In the genomic region with DNA sequence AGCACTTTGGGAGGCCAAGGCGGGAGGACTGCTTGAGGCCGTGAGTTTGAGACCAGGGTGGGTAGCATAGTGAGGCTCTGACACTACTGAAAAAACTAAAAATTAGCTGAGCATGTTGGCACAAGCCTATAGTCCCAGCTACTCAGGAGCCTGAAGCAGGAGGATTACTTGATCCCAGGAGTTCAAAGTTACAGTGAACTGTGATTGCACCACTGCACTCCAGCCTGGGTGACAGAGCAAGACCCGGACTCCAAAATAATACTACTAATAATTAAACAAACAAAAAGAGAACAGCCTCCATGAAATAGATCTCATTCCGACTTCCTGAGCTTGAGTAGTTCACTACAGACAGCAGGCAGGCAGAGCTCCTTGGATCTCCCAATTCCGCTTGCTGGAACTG, we compare ENCODE assay signal across 16 cellular contexts. TPM values are rescaled to one million over a fixed set of nuclear protein-coding genes. Genes with fewer than 3 reads are reported as not detected.
A peak's percentile ranks its signal among the peaks of the same experiment; 100 is the strongest.
DNase-seq lines count a peak whose midpoint lies in the region; ATAC-seq and TF ChIP-seq lines count a peak whose summit lies in the region.
"Had no signal": no experiment of that assay in that cellular context is flagged by ENCODE, and none has a peak within 500 bp of the region (broad histone marks: within the 10 kb centered on the region; RNA-seq: fewer than 3 reads in every experiment).

No MANE protein-coding gene starts in this region.

- peaks cover 8% of the 10 kb centered on the region for H3K4me1 ChIP-seq in A673 (ENCODE audit: insufficient read depth, low read length, poor library complexity, severe bottlenecking)
- peaks cover 15% of the 10 kb centered on the region for H3K4me1 ChIP-seq in Loucy (ENCODE audit: insufficient read depth, low read length, poor library complexity, severe bottlenecking)
- H3K4me1 ChIP-seq in endodermal cell (ENCODE audit: control insufficient read depth, insufficient read depth, low read length) = no peaks in the 10 kb centered on the region
- no peaks in the 10 kb centered on the region for H3K4me1 ChIP-seq in neural progenitor cell

- H2AFZ ChIP-seq in Loucy (ENCODE audit: low read length) = peak overlapping the region; percentile 83
- H2AFZ ChIP-seq in neural progenitor cell (replicated peaks) = peak overlapping the region; percentile 27

- BruUV-seq in A673 (replicated peaks; lab: Mats Ljungman, UMichigan) = no TSS peak

- H3K4me1 Mint-ChIP-seq in endodermal cell (peaks cover 2% of the 10 kb centered on the region), neural progenitor cell (peaks cover 6% of the 10 kb centered on the region)
- H3K4me1 Mint-ChIP-seq in activated naive CD8-positive, alpha-beta T cell treated with anti-CD3 and anti-CD28 coated beads for 36 hours = peaks cover 4% of the 10 kb centered on the region

- no peak for TF ChIP-seq CTCF in A673 (conservative IDR thresholded peaks at IDR 0.05; ENCODE audit: low read depth, low read length)
- TF ChIP-seq CTCF in Loucy (conservative IDR thresholded peaks at IDR 0.05; ENCODE audit: low read length) = no peak
- TF ChIP-seq CTCF in endodermal cell (conservative IDR thresholded peaks at IDR 0.05) = no peak
- no peak for TF ChIP-seq CTCF in neural progenitor cell (IDR thresholded peaks at IDR 0.05)

- no peaks in the 10 kb centered on the region for H3K9me2 ChIP-seq in Loucy (replicated peaks; ENCODE audit: low read depth, low read length)

- H3K4me3 ChIP-seq in A673 (ENCODE audit: low read depth, low read length, poor library complexity, severe bottlenecking) (no peak overlapping the region), Loucy (ENCODE audit: low read length, poor library complexity, severe bottlenecking) (no peak overlapping the region), endodermal cell (ENCODE audit: low read length) (no peak overlapping the region), neural progenitor cell (no peak overlapping the region)
- H3K4me3 ChIP-seq: GM12878, GM23248 had no signal

- DNase-seq in A673 (ENCODE audit: low spot score) (no peak), endodermal cell (no peak), neural progenitor cell (ENCODE audit: low spot score) (no peak), nucleus accumbens (lab: John Stamatoyannopoulos, UW) (no peak)
- DNase-seq in activated naive CD8-positive, alpha-beta T cell treated with anti-CD3 and anti-CD28 coated beads for 36 hours = no peak
- DNase-seq: 8988T, C1 segment of cervical spinal cord, DMS79, H7, HFFc6 had no signal

- H3K4me3 Mint-ChIP-seq in endodermal cell (no peak overlapping the region), neural progenitor cell (no peak overlapping the region)
- H3K4me3 Mint-ChIP-seq in activated naive CD8-positive, alpha-beta T cell treated with anti-CD3 and anti-CD28 coated beads for 36 hours = no peak overlapping the region
- H3K4me3 Mint-ChIP-seq: HFFc6 had no signal

- CTCF ChIA-PET in A673 (lab: Charles Lee) = interaction anchor here (0.7 kb wide), 1 partner anchor 22 kb away, joined by 7 read pairs; no protein-coding TSS in a partner anchor

- H3K27ac Mint-ChIP-seq in endodermal cell (peak overlapping the region; percentile 8), neural progenitor cell (no peak overlapping the region)
- no peak overlapping the region for H3K27ac Mint-ChIP-seq in activated naive CD8-positive, alpha-beta T cell treated with anti-CD3 and anti-CD28 coated beads for 36 hours
- H3K27ac Mint-ChIP-seq: B cell, HFFc6 had no signal

- H3K79me2 ChIP-seq in Loucy (ENCODE audit: insufficient read depth, low read length) = peaks cover 23% of the 10 kb centered on the region
- H3K79me2 ChIP-seq in neural progenitor cell (ENCODE audit: low read depth) = peaks cover 22% of the 10 kb centered on the region

- H3F3A ChIP-seq in Loucy (ENCODE audit: low read depth) (0 out of 2 replicates have a peak, but pooled peaks cover 4% of the 10 kb centered on the region), neural progenitor cell (ENCODE audit: low read depth) (peaks cover 7% of the 10 kb centered on the region)

- H3K4me2 ChIP-seq in Loucy (ENCODE audit: low read depth, low read length, poor library complexity, severe bottlenecking) = no peak overlapping the region
- H3K4me2 ChIP-seq in neural progenitor cell = no peak overlapping the region

- no peaks in the 10 kb centered on the region for H3K27me3 ChIP-seq in A673 (replicated peaks; ENCODE audit: insufficient read depth, low read depth, low read length, poor library complexity)
- peaks cover 5% of the 10 kb centered on the region for H3K27me3 ChIP-seq in Loucy (ENCODE audit: insufficient read depth, low read length, poor library complexity, severe bottlenecking)
- H3K27me3 ChIP-seq in endodermal cell (ENCODE audit: control insufficient read depth, insufficient read depth, low read length, poor library complexity, severe bottlenecking) = no peaks in the 10 kb centered on the region
- H3K27me3 ChIP-seq in neural progenitor cell = no peaks in the 10 kb centered on the region

- H3K27me3 Mint-ChIP-seq in endodermal cell (ENCODE audit: insufficient read depth) (no peaks in the 10 kb centered on the region), neural progenitor cell (ENCODE audit: insufficient read depth, low read depth) (peaks cover 6% of the 10 kb centered on the region)
- peaks cover 3% of the 10 kb centered on the region for H3K27me3 Mint-ChIP-seq in activated naive CD8-positive, alpha-beta T cell treated with anti-CD3 and anti-CD28 coated beads for 36 hours
- H3K27me3 Mint-ChIP-seq: IgD-negative memory B cell had no signal

- no peaks in the 10 kb centered on the region for H3K9me3 ChIP-seq in A673 (ENCODE audit: low read depth, low read length, poor library complexity, severe bottlenecking)
- no peaks in the 10 kb centered on the region for H3K9me3 ChIP-seq in Loucy (ENCODE audit: insufficient read depth, low read depth, low read length)
- no peaks in the 10 kb centered on the region for H3K9me3 ChIP-seq in endodermal cell (ENCODE audit: control insufficient read depth, low read length)
- H3K9me3 ChIP-seq in neural progenitor cell (ENCODE audit: low read depth) = no peaks in the 10 kb centered on the region

- ATAC-seq in GM21381 (IDR thresholded peaks at IDR 0.05; ENCODE audit: unreplicated experiment) = no peak
- ATAC-seq: GM12878 had no signal

- no peaks in the 10 kb centered on the region for H3K9me3 Mint-ChIP-seq in endodermal cell
- no peaks in the 10 kb centered on the region for H3K9me3 Mint-ChIP-seq in neural progenitor cell
- H3K9me3 Mint-ChIP-seq in activated naive CD8-positive, alpha-beta T cell treated with anti-CD3 and anti-CD28 coated beads for 36 hours = no peaks in the 10 kb centered on the region
- H3K9me3 Mint-ChIP-seq: HFFc6, IgD-negative memory B cell had no signal

- H4K20me1 ChIP-seq in Loucy (ENCODE audit: insufficient read depth, low read length, poor library complexity, severe bottlenecking) = peaks cover 22% of the 10 kb centered on the region
- H4K20me1 ChIP-seq in neural progenitor cell (ENCODE audit: low read depth) = peaks cover 16% of the 10 kb centered on the region

- POLR2A ChIA-PET in A673 (lab: Charles Lee; ENCODE audit: low non-redundant PET) = no interaction called here

- intact Hi-C loops in A673 (cut with micrococcal nuclease; ENCODE audit: unreplicated experiment) = no loop called here

- WGBS in endodermal cell (ENCODE audit: insufficient coverage in 1 of 2, insufficient read length in 1 of 2), 2 experiments = 89 to 92% methylated on average over 5 of the region's 5 CpGs

- H3K36me3 Mint-ChIP-seq in endodermal cell (ENCODE audit: low read depth) = peaks cover 2% of the 10 kb centered on the region
- H3K36me3 Mint-ChIP-seq in neural progenitor cell = peaks cover 3% of the 10 kb centered on the region
- H3K36me3 Mint-ChIP-seq in activated naive CD8-positive, alpha-beta T cell treated with anti-CD3 and anti-CD28 coated beads for 36 hours = peaks cover 14% of the 10 kb centered on the region
- H3K36me3 Mint-ChIP-seq: IgD-negative memory B cell had no signal

- H3K27ac ChIP-seq in A673 (ENCODE audit: low read depth, low read length, poor library complexity, severe bottlenecking) (peak overlapping the region; percentile 4), endodermal cell (ENCODE audit: low read depth, low read length) (no peak overlapping the region), neural progenitor cell (no peak overlapping the region)
- H3K27ac ChIP-seq: GM23248 had no signal

- H3K9ac ChIP-seq in Loucy (ENCODE audit: low read depth, low read length, poor library complexity, severe bottlenecking) (no peak overlapping the region), endodermal cell (ENCODE audit: extremely low read depth, low read length, poor library complexity, severe bottlenecking) (no peak overlapping the region), neural progenitor cell (no peak overlapping the region)
- H3K9ac ChIP-seq: GM23248 had no signal

- peaks cover 8% of the 10 kb centered on the region for H3K36me3 ChIP-seq in A673 (ENCODE audit: insufficient read depth, low read length, poor library complexity, severe bottlenecking)
- no peaks in the 10 kb centered on the region for H3K36me3 ChIP-seq in Loucy (ENCODE audit: insufficient read depth, low read length)
- H3K36me3 ChIP-seq in endodermal cell (ENCODE audit: control insufficient read depth, insufficient read depth, low read length) = no peaks in the 10 kb centered on the region
- no peaks in the 10 kb centered on the region for H3K36me3 ChIP-seq in neural progenitor cell

RNA-seq across cellular contexts. Expression of a gene that starts 2.7 kb away (rescaled TPM):
- 72.2 and 78.9 TPM in 2 replicates for total RNA-seq in A673 (2021)
- total RNA-seq in endodermal cell = 10 to 100 TPM; 70.3 to 76.6 TPM
- polyA plus RNA-seq in endodermal cell (2013, experiment 1 of 2) = 67.2 TPM
- polyA plus RNA-seq in endodermal cell (2013, experiment 2 of 2) = 73.7 TPM
- total RNA-seq in neural progenitor cell (ENCODE audit: low replicate concordance) = 73.3 and 81.0 TPM in 2 replicates
- total RNA-seq in activated naive CD8-positive, alpha-beta T cell treated with anti-CD3 and anti-CD28 coated beads for 36 hours = 10 to 100 TPM; 65.1 to 66.4 TPM
